21 cellular contexts compared by ENCODE assay signal in genomic region chr17:40024901-40025300, GRCh38. TPM values are rescaled to one million over a fixed set of nuclear protein-coding genes. Genes with fewer than 3 reads are reported as not detected.
A peak's percentile ranks its signal among the peaks of the same experiment; 100 is the strongest.
DNase-seq lines count a peak whose midpoint lies in the region; TF ChIP-seq lines count a peak whose summit lies in the region.
"Had no signal": no experiment of that assay in that cellular context is flagged by ENCODE, and none has a peak within 500 bp of the region (broad histone marks: within the 10 kb centered on the region; RNA-seq: fewer than 3 reads in every experiment).

No MANE protein-coding gene starts in this region.

- H3K4me1 ChIP-seq in thyroid gland (peaks cover 61 to 70% of the 10 kb centered on the region in 2 donors), suprapubic skin (peaks cover 21% of the 10 kb centered on the region)
- H3K4me1 ChIP-seq: Caco-2 had no signal

- H3K27me3 ChIP-seq in thyroid gland (no peaks in the 10 kb centered on the region), suprapubic skin (no peaks in the 10 kb centered on the region)
- H3K27me3 ChIP-seq: BE2C, neutrophil, testis had no signal

- H3K36me3 ChIP-seq in thyroid gland (peaks cover 10 to 13% of the 10 kb centered on the region in 2 donors), suprapubic skin (peaks cover 70% of the 10 kb centered on the region)

- in situ Hi-C loops in ACHN (cut with HindIII; ENCODE audit: low pct_ligation_motif_present, low pct_unique_long_range_greater_than_20kb, low sequenced_read_pairs) = no loop called here

- H3K27ac Mint-ChIP-seq in HFFc6 = peak overlapping the region; percentile 86
- H3K27ac Mint-ChIP-seq: activated CD8-positive, alpha-beta T cell treated with anti-CD3 and anti-CD28 coated beads for 36 hours; activated naive CD4-positive, alpha-beta T cell treated with anti-CD3 and anti-CD28 coated beads, Interleukin-2, amount 10 ng/mL, durations not matched to agents 7 days and 5 days had no signal

- peaks cover 67% of the 10 kb centered on the region for H3K4me1 Mint-ChIP-seq in HFFc6 (ENCODE audit: low read depth)

- intact Hi-C loops in thyroid gland (cut with DNase I) = no loop called here

- no peaks in the 10 kb centered on the region for H3K9me3 Mint-ChIP-seq in HFFc6
- H3K9me3 Mint-ChIP-seq: activated CD8-positive, alpha-beta T cell treated with anti-CD3 and anti-CD28 coated beads for 36 hours; activated naive CD4-positive, alpha-beta T cell treated with anti-CD3 and anti-CD28 coated beads, Interleukin-2, amount 10 ng/mL, durations not matched to agents 7 days and 5 days; activated T-cell treated with anti-CD3 and anti-CD28 coated beads, Interleukin-2, amount 50 U/mL, for 4 hours had no signal

- peaks cover 42% of the 10 kb centered on the region for H3K36me3 Mint-ChIP-seq in HFFc6 (ENCODE audit: low read depth)

- H3K4me3 Mint-ChIP-seq in HFFc6 = no peak overlapping the region
- H3K4me3 Mint-ChIP-seq: activated CD8-positive, alpha-beta T cell treated with anti-CD3 and anti-CD28 coated beads for 36 hours; activated naive CD4-positive, alpha-beta T cell treated with anti-CD3 and anti-CD28 coated beads, Interleukin-2, amount 10 ng/mL, durations not matched to agents 7 days and 5 days; activated T-cell treated with anti-CD3 and anti-CD28 coated beads, Interleukin-2, amount 50 U/mL, for 4 hours had no signal

- H3K27me3 Mint-ChIP-seq in HFFc6 (ENCODE audit: insufficient read depth) = peaks cover 3% of the 10 kb centered on the region
- H3K27me3 Mint-ChIP-seq: activated CD8-positive, alpha-beta T cell treated with anti-CD3 and anti-CD28 coated beads for 36 hours; activated naive CD4-positive, alpha-beta T cell treated with anti-CD3 and anti-CD28 coated beads, Interleukin-2, amount 10 ng/mL, durations not matched to agents 7 days and 5 days had no signal

- no peaks in the 10 kb centered on the region for H3K9me3 ChIP-seq in thyroid gland
- H3K9me3 ChIP-seq in suprapubic skin = no peaks in the 10 kb centered on the region
- H3K9me3 ChIP-seq: BE2C, Caco-2, neutrophil, testis had no signal

- H3K4me3 ChIP-seq in fibroblast of mammary gland (ENCODE audit: control insufficient read depth, low read depth, low read length) (no peak overlapping the region), thyroid gland (replicated peaks in 1 of 3) (no peak overlapping the region), suprapubic skin (no peak overlapping the region)
- H3K4me3 ChIP-seq: testis had no signal

- DNase-seq in HFFc6 (peak; percentile 68), fibroblast of mammary gland (ENCODE audit: low read depth) (peak; percentile 87), thyroid gland (no peak), ACHN (no peak), DMS53 (lab: John Stamatoyannopoulos, UW) (no peak), suprapubic skin (ENCODE audit: low spot score in 2 of 2) (no peak)
- DNase-seq: activated CD8-positive, alpha-beta T cell treated with anti-CD3 and anti-CD28 coated beads for 36 hours; activated naive CD4-positive, alpha-beta T cell treated with anti-CD3 and anti-CD28 coated beads, Interleukin-2, amount 10 ng/mL, durations not matched to agents 7 days and 5 days; activated T-cell treated with anti-CD3 and anti-CD28 coated beads, Interleukin-2, amount 50 U/mL, for 4 hours; aorta; BE2C; Caco-2; NCI-H1417 treated with DMSO at 0.1 percent for 48 hours; NCI-H526 treated with DMSO at 0.1 percent for 48 hours; SHP77; T-helper 1 cell; testis had no signal

- TF ChIP-seq CTCF in HFFc6 (IDR thresholded peaks at IDR 0.05) = no peak
- no peak for TF ChIP-seq CTCF in VCaP (conservative IDR thresholded peaks at IDR 0.05)
- TF ChIP-seq CTCF in fibroblast of mammary gland (conservative IDR thresholded peaks at IDR 0.05; ENCODE audit: control insufficient read depth, insufficient read depth, low read depth, low read length) = no peak
- TF ChIP-seq CTCF in thyroid gland (IDR thresholded peaks at IDR 0.05) = no peak
- no peak for TF ChIP-seq CTCF in suprapubic skin (IDR thresholded peaks at IDR 0.05)

- 88 to 90% methylated on average over 8 of the region's 8 CpGs for WGBS in thyroid gland, 2 donors
- 89% methylated on average over 8 of the region's 8 CpGs for WGBS in suprapubic skin

- H3K27ac ChIP-seq in VCaP (peak overlapping the region; percentile 33; the same call in 1 of the 2 replicates), thyroid gland (peak overlapping the region; percentile 44 to 90 (median 87)), suprapubic skin (no peak overlapping the region)
- H3K27ac ChIP-seq: neutrophil, testis had no signal

- TF ChIP-seq POLR2A in thyroid gland (IDR thresholded peaks at IDR 0.05) (no peak), suprapubic skin (IDR thresholded peaks at IDR 0.05) (no peak)

- no peak for TF ChIP-seq EP300 in suprapubic skin (IDR thresholded peaks at IDR 0.05)

RNA-seq across cellular contexts. Expression of gene CSF3, which starts 9.7 kb away (rescaled TPM):
- under 1 TPM in 5 of 6 experiments, not detected in 1; 0.31 to 0.59 (median 0.48) TPM for total RNA-seq in HFFc6 (2021; fragmentation: NEBNext Ultra II Directional; extraction: Animal tissue kit (Norgen Biotek cat#: 25700))
- total RNA-seq in thyroid gland = not detected
- total RNA-seq in suprapubic skin = 1 to 10 TPM in 1 of 4 donors, not detected in 3; 5.0 TPM
- total RNA-seq: activated CD8-positive, alpha-beta T cell treated with anti-CD3 and anti-CD28 coated beads for 36 hours; activated T-cell treated with anti-CD3 and anti-CD28 coated beads, Interleukin-2, amount 50 U/mL, for 4 hours; Caco-2; G401; H4 had no signal

RNA-seq across cellular contexts. Expression of gene MED24, which starts 29.3 kb away (rescaled TPM):
- total RNA-seq in HFFc6 (2021; fragmentation: NEBNext Ultra II Directional; extraction: Animal tissue kit (Norgen Biotek cat#: 25700)) = 10 to 100 TPM; 60.9 to 72.8 (median 65.3) TPM
- total RNA-seq in thyroid gland (10 to 100 TPM; 37.1 to 68.4 (median 56.6) TPM), suprapubic skin (100 to 1,000 TPM in 1 of 4 donors, 10 to 100 TPM in 3; 67.4 to 198 (median 80.3) TPM)

RNA-seq across cellular contexts. Expression of gene THRA, which starts 37.9 kb away (rescaled TPM):
- total RNA-seq in HFFc6 (2021; fragmentation: NEBNext Ultra II Directional; extraction: Animal tissue kit (Norgen Biotek cat#: 25700)) = 10 to 100 TPM; 29.3 to 33.7 (median 30.7) TPM
- total RNA-seq in thyroid gland (10 to 100 TPM; 34.0 to 52.9 (median 44.8) TPM), suprapubic skin (10 to 100 TPM; 32.6 to 69.9 (median 48.9) TPM)

RNA-seq across cellular contexts. Expression of gene PSMD3, which starts 44.3 kb away (rescaled TPM):
- 100 to 1,000 TPM; 143 to 169 (median 160) TPM for total RNA-seq in HFFc6 (2021; fragmentation: NEBNext Ultra II Directional; extraction: Animal tissue kit (Norgen Biotek cat#: 25700))
- total RNA-seq in thyroid gland (100 to 1,000 TPM in 1 of 4 donors, 10 to 100 TPM in 3; 65.0 to 100 (median 98.8) TPM), suprapubic skin (100 to 1,000 TPM in 2 of 4 donors, 10 to 100 TPM in 2; 82.8 to 118 (median 104) TPM)

Comparison
In these comparisons a context has a peak if more than half of its experiments do, and no peak if none do; other contexts are left out.
1. DNase-seq: peak in HFFc6 (single experiment) and fibroblast of mammary gland (single experiment); none in thyroid gland (0 of 2), ACHN (single experiment), DMS53 (single experiment) and suprapubic skin (0 of 2).